ENCODE assay signal across 15 cellular contexts in genomic region chr18:43785145-43785544, GRCh38.
"Had no signal": no experiment of that assay in that cellular context is flagged by ENCODE, and none has a peak within 500 bp of the region (broad histone marks: within the 10 kb centered on the region; RNA-seq: fewer than 3 reads in every experiment).

No MANE protein-coding gene starts in this region.

- DNase-seq: cerebellar nuclear complex; colonic mucosa; cortex of kidney; effector CD4-positive, alpha-beta T cell; effector memory CD4-positive, alpha-beta T cell; foreskin keratinocyte; heart right ventricle; hippocampal formation; left cardiac atrium; left lung; lower lobe of right lung; mesendoderm; midbrain had no signal

- H3K4me1 ChIP-seq: colonic mucosa, esophagus muscularis mucosa, left lung, lower lobe of right lung had no signal

- H3K36me3 ChIP-seq: colonic mucosa, esophagus muscularis mucosa, gastroesophageal sphincter, heart right ventricle, left lung, lower lobe of right lung had no signal

- H3K9me3 ChIP-seq: colonic mucosa, esophagus muscularis mucosa, gastroesophageal sphincter, heart right ventricle, left lung, lower lobe of right lung had no signal

- H3K27ac ChIP-seq: colonic mucosa, esophagus muscularis mucosa, foreskin keratinocyte, gastroesophageal sphincter, heart right ventricle, left lung, lower lobe of right lung had no signal

- ATAC-seq: foreskin keratinocyte, gastroesophageal sphincter, heart right ventricle, left cardiac atrium, left lung, lower lobe of right lung had no signal

- H3K4me3 ChIP-seq: colonic mucosa, esophagus muscularis mucosa, gastroesophageal sphincter, heart right ventricle, left lung, lower lobe of right lung had no signal

- H3K27me3 ChIP-seq: colonic mucosa, esophagus muscularis mucosa, foreskin keratinocyte, gastroesophageal sphincter, heart right ventricle, left lung had no signal
